In genomic region chr6:16903470-16903869, GRCh38 we compare ENCODE assay signal across 1 cellular context.
TF ChIP-seq lines count a peak whose summit lies in the region.

No MANE protein-coding gene starts in this region.

TF ChIP-seq in GM23338, 12 proteins besides CTCF, POLR2A, EP300 and RAD21 (continued from another document):
- TF ChIP-seq ZNF462 (CRISPR knock-in tag; IDR thresholded peaks at IDR 0.05) = no peak
- TF ChIP-seq EZH2phosphoT487 (IDR thresholded peaks at IDR 0.05; ENCODE audit: unreplicated experiment) = no peak
- TF ChIP-seq POLR2AphosphoS5 (IDR thresholded peaks at IDR 0.05; ENCODE audit: low read depth) = no peak
TF ChIP-seq in GM23338: peak in this region for 0.
